ENCODE assay signal across 2 cellular contexts in the genomic region with DNA sequence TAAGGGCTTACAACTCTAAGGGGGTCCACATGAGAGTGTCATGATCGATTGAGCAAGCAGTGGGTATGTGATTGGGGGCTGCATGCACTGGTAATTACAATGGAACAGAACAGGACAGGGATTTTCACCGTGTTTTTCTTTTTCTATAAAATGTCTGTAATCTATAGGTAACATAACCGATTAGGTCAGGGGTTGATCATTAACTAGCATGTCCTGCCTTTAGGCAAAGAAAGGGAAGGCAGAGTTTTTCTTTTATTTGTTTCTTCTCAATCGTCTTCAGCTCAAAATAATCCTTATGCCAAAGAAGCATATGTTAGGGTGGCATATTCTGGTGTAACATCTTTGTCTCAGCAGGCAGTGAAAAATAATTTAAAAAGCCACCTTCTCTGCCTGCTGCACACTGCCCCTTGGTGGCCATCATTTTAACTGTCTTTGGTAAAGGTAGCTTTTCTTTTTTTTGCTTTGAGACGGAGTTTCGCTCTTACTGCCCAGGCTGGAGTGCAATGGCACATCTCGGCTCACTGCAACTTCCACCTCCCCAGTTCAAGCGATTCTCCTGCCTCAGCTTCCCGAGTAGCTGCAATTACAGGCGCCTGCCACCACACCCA.
TF ChIP-seq lines count a peak whose summit lies in the region.

No MANE protein-coding gene starts in this region.

TF ChIP-seq in GM12891, 5 proteins besides CTCF, POLR2A, EP300 and RAD21:
- TF ChIP-seq PAX5 (IDR thresholded peaks at IDR 0.05; ENCODE audit: insufficient read depth, low read length, severe bottlenecking) = no peak
- no peak for TF ChIP-seq POU2F2 (IDR thresholded peaks at IDR 0.05; ENCODE audit: low read depth, low read length)
- no peak for TF ChIP-seq POLR2AphosphoS5 (IDR thresholded peaks at IDR 0.05; ENCODE audit: low read depth, low read length)
- TF ChIP-seq TAF1 (IDR thresholded peaks at IDR 0.05; ENCODE audit: low read depth, low read length) = no peak
- TF ChIP-seq SPI1 (IDR thresholded peaks at IDR 0.05; ENCODE audit: low read depth, low read length) = no peak
TF ChIP-seq in GM12891: peak in this region for 0.

TF ChIP-seq in GM12878, 131 proteins besides CTCF, POLR2A, EP300 and RAD21:
- TF ChIP-seq IKZF1 (conservative IDR thresholded peaks at IDR 0.05) (no peak), SMC3 (IDR thresholded peaks at IDR 0.05; ENCODE audit: borderline replicate concordance, low read length) (peak; percentile 75), RB1 (IDR thresholded peaks at IDR 0.05; ENCODE audit: borderline replicate concordance) (no peak), RCOR1 (conservative IDR thresholded peaks at IDR 0.05; ENCODE audit: low read depth, low read length) (no peak), KLF5 (IDR thresholded peaks at IDR 0.05; ENCODE audit: partially characterized antibody) (no peak), ZNF384 (IDR thresholded peaks at IDR 0.05; ENCODE audit: borderline replicate concordance, low read depth, low read length) (peak; percentile 70), TAF1 (IDR thresholded peaks at IDR 0.05; ENCODE audit: borderline replicate concordance, low read depth, low read length) (no peak), TBL1XR1 (IDR thresholded peaks at IDR 0.05; ENCODE audit: low read depth, low read length) (no peak)
- TF ChIP-seq, protein P1, sequence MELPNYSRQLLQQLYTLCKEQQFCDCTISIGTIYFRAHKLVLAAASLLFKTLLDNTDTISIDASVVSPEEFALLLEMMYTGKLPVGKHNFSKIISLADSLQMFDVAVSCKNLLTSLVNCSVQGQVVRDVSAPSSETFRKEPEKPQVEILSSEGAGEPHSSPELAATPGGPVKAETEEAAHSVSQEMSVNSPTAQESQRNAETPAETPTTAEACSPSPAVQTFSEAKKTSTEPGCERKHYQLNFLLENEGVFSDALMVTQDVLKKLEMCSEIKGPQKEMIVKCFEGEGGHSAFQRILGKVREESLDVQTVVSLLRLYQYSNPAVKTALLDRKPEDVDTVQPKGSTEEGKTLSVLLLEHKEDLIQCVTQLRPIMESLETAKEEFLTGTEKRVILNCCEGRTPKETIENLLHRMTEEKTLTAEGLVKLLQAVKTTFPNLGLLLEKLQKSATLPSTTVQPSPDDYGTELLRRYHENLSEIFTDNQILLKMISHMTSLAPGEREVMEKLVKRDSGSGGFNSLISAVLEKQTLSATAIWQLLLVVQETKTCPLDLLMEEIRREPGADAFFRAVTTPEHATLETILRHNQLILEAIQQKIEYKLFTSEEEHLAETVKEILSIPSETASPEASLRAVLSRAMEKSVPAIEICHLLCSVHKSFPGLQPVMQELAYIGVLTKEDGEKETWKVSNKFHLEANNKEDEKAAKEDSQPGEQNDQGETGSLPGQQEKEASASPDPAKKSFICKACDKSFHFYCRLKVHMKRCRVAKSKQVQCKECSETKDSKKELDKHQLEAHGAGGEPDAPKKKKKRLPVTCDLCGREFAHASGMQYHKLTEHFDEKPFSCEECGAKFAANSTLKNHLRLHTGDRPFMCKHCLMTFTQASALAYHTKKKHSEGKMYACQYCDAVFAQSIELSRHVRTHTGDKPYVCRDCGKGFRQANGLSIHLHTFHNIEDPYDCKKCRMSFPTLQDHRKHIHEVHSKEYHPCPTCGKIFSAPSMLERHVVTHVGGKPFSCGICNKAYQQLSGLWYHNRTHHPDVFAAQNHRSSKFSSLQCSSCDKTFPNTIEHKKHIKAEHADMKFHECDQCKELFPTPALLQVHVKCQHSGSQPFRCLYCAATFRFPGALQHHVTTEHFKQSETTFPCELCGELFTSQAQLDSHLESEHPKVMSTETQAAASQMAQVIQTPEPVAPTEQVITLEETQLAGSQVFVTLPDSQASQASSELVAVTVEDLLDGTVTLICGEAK (IDR thresholded peaks at IDR 0.05; ENCODE audit: borderline replicate concordance) = no peak
TF ChIP-seq in GM12878: peak in this region for 2.
